26 cellular contexts compared by ENCODE assay signal in genomic region chr2:162053066-162053807, GRCh38. TPM values are rescaled to one million over a fixed set of nuclear protein-coding genes. Genes with fewer than 3 reads are reported as not detected.
"Had no signal": no experiment of that assay in that cellular context is flagged by ENCODE, and none has a peak within 500 bp of the region (broad histone marks: within the 10 kb centered on the region; RNA-seq: fewer than 3 reads in every experiment).

No MANE protein-coding gene starts in this region.

- H3K4me3 Mint-ChIP-seq: activated naive CD4-positive, alpha-beta T cell treated with anti-CD3 and anti-CD28 coated beads, Interleukin-2, amount 10 ng/mL, durations not matched to agents 7 days and 5 days; activated naive CD8-positive, alpha-beta T cell treated with anti-CD3 and anti-CD28 coated beads for 36 hours; activated T-helper 17 cell treated with anti-CD3 and anti-CD28 coated beads, Interleukin-2, amount 50 U/mL, for 72 hours had no signal

- ATAC-seq: activated CD4-positive, CD25-positive, alpha-beta regulatory T cell treated with anti-CD3 and anti-CD28 coated beads, Interleukin-2, amount 50 U/mL, for 24 hours; activated T-helper 17 cell treated with anti-CD3 and anti-CD28 coated beads, Interleukin-2, amount 50 U/mL, for 72 hours had no signal

- H3K4me2 ChIP-seq: KMS-11, SK-N-SH had no signal

- DNase-seq: activated CD4-positive, alpha-beta T cell treated with anti-CD3 and anti-CD28 coated beads for 48 hours; activated CD4-positive, alpha-beta T cell treated with anti-CD3 and anti-CD28 coated beads, Interleukin-2, amount 50 U/mL, for 48 hours; activated CD8-positive, alpha-beta memory T cell treated with anti-CD3 and anti-CD28 coated beads for 24 hours; activated gamma-delta T cell treated with Interleukin-2 at 50 U/mL for 16 hours; activated naive CD4-positive, alpha-beta T cell treated with anti-CD3 and anti-CD28 coated beads, Interleukin-2, amount 10 ng/mL, durations not matched to agents 7 days and 5 days; activated naive CD8-positive, alpha-beta T cell treated with anti-CD3 and anti-CD28 coated beads for 36 hours; activated T-cell treated with anti-CD3 and anti-CD28 coated beads, Interleukin-2, amount 50 U/mL, for 48 hours; brain microvascular endothelial cell; MG63; MV-4-11; NCI-H1092 treated with DMSO at 0.1 percent for 48 hours; NCI-H1417 treated with DMSO at 0.1 percent for 48 hours; NCI-H1694; NCI-H2029; NCI-H2107; NCI-H2171 treated with DMSO at 0.1 percent for 48 hours; NCI-H345; NCI-H510A; NCI-H526 treated with DMSO at 0.1 percent for 48 hours; SK-N-SH; T-helper 1 cell had no signal

- H3K9me3 ChIP-seq: SK-N-SH had no signal

- H3K27ac Mint-ChIP-seq: activated naive CD4-positive, alpha-beta T cell treated with anti-CD3 and anti-CD28 coated beads, Interleukin-2, amount 10 ng/mL, durations not matched to agents 7 days and 5 days; activated naive CD8-positive, alpha-beta T cell treated with anti-CD3 and anti-CD28 coated beads for 36 hours; activated T-helper 17 cell treated with anti-CD3 and anti-CD28 coated beads, Interleukin-2, amount 50 U/mL, for 72 hours had no signal

- H3K27me3 Mint-ChIP-seq: activated naive CD4-positive, alpha-beta T cell treated with anti-CD3 and anti-CD28 coated beads, Interleukin-2, amount 10 ng/mL, durations not matched to agents 7 days and 5 days; activated naive CD8-positive, alpha-beta T cell treated with anti-CD3 and anti-CD28 coated beads for 36 hours; activated T-helper 17 cell treated with anti-CD3 and anti-CD28 coated beads, Interleukin-2, amount 50 U/mL, for 72 hours had no signal

- H3K27ac ChIP-seq: brain microvascular endothelial cell, cardiac muscle cell, KMS-11 had no signal

- H3K36me3 ChIP-seq: brain microvascular endothelial cell, cardiac muscle cell, MG63 had no signal

- H3K27me3 ChIP-seq: brain microvascular endothelial cell, cardiac muscle cell, MG63 had no signal

- H3K4me3 ChIP-seq: cardiac muscle cell, MG63 had no signal

- H3K9me3 Mint-ChIP-seq: activated T-helper 17 cell treated with anti-CD3 and anti-CD28 coated beads, Interleukin-2, amount 50 U/mL, for 72 hours had no signal

RNA-seq across cellular contexts. Expression of gene DPP4, which starts 20.8 kb away (rescaled TPM):
- total RNA-seq: cardiac muscle cell, OCI-LY7 had no signal
